7 cellular contexts compared by ENCODE assay signal in the genomic region with DNA sequence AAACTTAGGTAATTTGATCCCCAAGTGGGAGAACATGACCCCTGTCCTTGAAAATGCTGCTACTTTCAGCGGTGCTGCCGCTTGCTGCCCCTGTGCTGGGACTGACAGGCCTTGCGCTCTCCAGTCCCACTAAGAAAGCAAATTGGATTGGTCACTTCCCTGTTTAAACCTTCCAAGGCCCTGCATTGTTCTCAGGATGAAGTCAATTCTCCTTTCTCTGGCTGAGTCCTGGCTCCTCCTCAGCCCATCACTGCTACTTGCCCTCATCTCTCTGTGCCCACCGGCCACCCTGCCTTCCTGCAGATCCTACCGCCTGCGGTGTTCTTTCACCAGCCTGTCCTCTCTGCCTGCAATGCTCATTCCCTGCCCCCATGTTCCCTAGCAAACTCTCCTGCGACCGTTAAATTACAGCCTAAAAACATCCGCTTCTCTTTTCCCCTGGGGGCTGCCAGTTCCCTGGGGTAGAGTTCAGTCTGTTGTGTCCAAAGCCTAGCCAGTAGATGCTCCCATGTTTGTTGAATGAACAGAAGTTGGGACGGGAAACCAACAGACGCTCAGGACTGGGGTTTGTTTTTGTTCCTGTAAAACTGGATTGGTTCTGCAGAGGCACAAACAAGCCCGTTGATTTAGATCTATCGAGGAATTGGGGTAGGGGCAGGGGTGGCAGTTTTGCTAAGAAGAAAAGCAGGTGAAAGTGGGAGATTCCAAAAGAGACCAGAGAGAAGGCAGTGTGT.
DNase-seq lines count a peak whose midpoint lies in the region; ATAC-seq, FAIRE-seq and TF ChIP-seq lines count a peak whose summit lies in the region.

No MANE protein-coding gene starts in this region.

- H3K9me3 ChIP-seq in GM12878 (replicated peaks; ENCODE audit: control insufficient read depth, insufficient read depth, low read length) = no peaks in the 10 kb centered on the region; the same call in 2 of the 3 replicates

- H2BK5ac ChIP-seq in mesendoderm (ENCODE audit: low read length) = no peak overlapping the region

- no peak for TF ChIP-seq EP300 in GM12878 (IDR thresholded peaks at IDR 0.05; ENCODE audit: borderline replicate concordance in 1 of 2, control insufficient read depth in 1 of 2, low read depth in 2 of 2, low read length in 2 of 2)

- SMC1A ChIA-PET in GM12878 (lab: Charles Lee; ENCODE audit: uncharacterized antibody, unreplicated experiment) = interaction anchor here (0.9 to 2.1 kb wide), 10 partner anchors 10 to 143 kb away, joined by 3 to 7 read pairs (median 4); no protein-coding TSS in a partner anchor

- no peak overlapping the region for H3K23ac ChIP-seq in mesendoderm (ENCODE audit: low read length)

- in situ Hi-C loops in GM12878 (cut with MboI) = no loop called here

- peak overlapping the region; percentile 61 for H2AFZ ChIP-seq in GM12878 (ENCODE audit: control insufficient read depth, low read depth, low read length)

- CTCF ChIA-PET in GM12878 (lab: Yijun Ruan, JAX) = interaction anchor here (0.9 to 1.3 kb wide), 6 partner anchors 9 to 270 kb away, joined by 3 to 7 read pairs (median 3); no protein-coding TSS in a partner anchor

- TF ChIP-seq CTCF in HL-60 (IDR thresholded peaks at IDR 0.05; ENCODE audit: insufficient read depth, low read length) (no peak), GM12878 (IDR thresholded peaks at IDR 0.05 in 2 of 3, conservative IDR thresholded peaks at IDR 0.05 in 1 of 3; ENCODE audit: control insufficient read depth in 2 of 3, extremely low read depth in 1 of 3, insufficient read depth in 1 of 3, low read depth in 3 of 3, low read length in 3 of 3) (peak in 1 of 3 experiments; percentile 4; a peak in 1 of 6 replicates)

- WGBS in GM12878 (ENCODE audit: insufficient coverage, insufficient replicate concordance, low lambda C conversion rate, missing lambda C conversion rate) = 36% methylated on average over 13 of the region's 13 CpGs
- no CpG with 5 or more reads among the region's 13 CpGs for WGBS in mesendoderm (ENCODE audit: extremely low coverage, insufficient coverage, low lambda C conversion rate)

- no peak for TF ChIP-seq POLR2A in GM12878 (IDR thresholded peaks at IDR 0.05; ENCODE audit: low read depth, low read length)

- peaks cover 26% of the 10 kb centered on the region for H3K4me1 ChIP-seq in GM12878 (ENCODE audit: control insufficient read depth, insufficient read depth, low read length)
- H3K4me1 ChIP-seq in mesendoderm (ENCODE audit: control insufficient read depth, low read depth, low read length) = peaks cover 2% of the 10 kb centered on the region

- H3K56ac ChIP-seq in mesendoderm (ENCODE audit: low read length) = no peak overlapping the region

- H3K27me3 ChIP-seq in HL-60 (ENCODE audit: insufficient read depth, poor library complexity, severe bottlenecking) (no peaks in the 10 kb centered on the region), GM12878 (replicated peaks in 1 of 2; ENCODE audit: control insufficient read depth in 2 of 2, insufficient read depth in 2 of 2, low read length in 1 of 2) (no peaks in the 10 kb centered on the region), mesendoderm (ENCODE audit: insufficient read depth, low read length, poor library complexity) (no peaks in the 10 kb centered on the region)

- no peaks in the 10 kb centered on the region for H3K79me1 ChIP-seq in mesendoderm (ENCODE audit: low read length)

- no peak overlapping the region for H4K5ac ChIP-seq in mesendoderm (ENCODE audit: low read length)

- no peak overlapping the region for H2BK120ac ChIP-seq in mesendoderm (ENCODE audit: low read depth, low read length)

- H4K8ac ChIP-seq in mesendoderm (ENCODE audit: low read depth, low read length) = no peak overlapping the region

- no peak overlapping the region for H3K18ac ChIP-seq in mesendoderm (ENCODE audit: low read length)

- POLR2A ChIA-PET in GM12878 (lab: Charles Lee) = interaction anchor here (0.6 to 0.9 kb wide), 2 partner anchors 9 to 13 kb away, joined by 3 to 4 read pairs; no protein-coding TSS in a partner anchor

- H3K4me3 ChIP-seq in HL-60 (replicated peaks; ENCODE audit: insufficient read depth, low read length) (peak overlapping the region; percentile 12), GM12878 (peak overlapping the region; percentile 66), mesendoderm (ENCODE audit: low read length) (no peak overlapping the region)

- RAD21 ChIA-PET in GM12878 (lab: Charles Lee; ENCODE audit: unreplicated experiment) = interaction anchor here (1.0 to 2.2 kb wide), 8 partner anchors 10 to 194 kb away, joined by 3 to 7 read pairs (median 5); partner anchors contain the start of gene SNAPC1

- intact Hi-C loops in GM12878 (cut with micrococcal nuclease; ENCODE audit: unreplicated experiment) = loop anchor here (1.0 kb wide), 1 partner anchor 23 kb away; no protein-coding TSS in a partner anchor

- no peak for TF ChIP-seq RAD21 in GM12878 (IDR thresholded peaks at IDR 0.05; ENCODE audit: insufficient read depth, low read depth, low read length)

- FAIRE-seq in GM12878 (lab: Jason Lieb, UNC) = no peak

- ATAC-seq in GM19043 (IDR thresholded peaks at IDR 0.05; ENCODE audit: low read depth, unreplicated experiment) = peak; percentile 3
- peak; percentile 35 for ATAC-seq in GM12878

- H3K36me3 ChIP-seq in GM12878 (ENCODE audit: control insufficient read depth in 2 of 2, insufficient read depth in 2 of 2, low read length in 1 of 2) (no peaks in the 10 kb centered on the region), mesendoderm (ENCODE audit: control insufficient read depth, insufficient read depth, low read length) (no peaks in the 10 kb centered on the region)

- no peak overlapping the region for H2AK5ac ChIP-seq in mesendoderm (ENCODE audit: low read length)

- H3K4ac ChIP-seq in mesendoderm (ENCODE audit: low read depth, low read length) = no peak overlapping the region

- no peak overlapping the region for H2BK15ac ChIP-seq in mesendoderm (replicated peaks; ENCODE audit: low read depth)

- H3K79me2 ChIP-seq in GM12878 (ENCODE audit: control insufficient read depth, insufficient read depth, low read length) (no peaks in the 10 kb centered on the region), mesendoderm (ENCODE audit: control insufficient read depth, insufficient read depth, low read length) (no peaks in the 10 kb centered on the region)

- DNase-seq in HL-60 (ENCODE audit: low read depth in 1 of 2, low spot score in 1 of 2) = peak; percentile 76 to 84
- no peak for DNase-seq in GM12878 (ENCODE audit: low read depth, low spot score)
- peak; percentile 52 for DNase-seq in mesendoderm
- no peak for DNase-seq in mucosa of gallbladder (ENCODE audit: low spot score)
- DNase-seq in NCI-H345 treated with DMSO at 0.1 percent for 48 hours (lab: John Stamatoyannopoulos, UW; ENCODE audit: unreplicated experiment) = no peak
- DNase-seq in stimulated activated CD4-positive, alpha-beta T cell treated with anti-CD3 and anti-CD28 coated beads, Interleukin-15, amount 100 ng/mL, for 24 hours = no peak

- no TSS peak for BruUV-seq in GM12878 (replicated peaks; lab: Mats Ljungman, UMichigan)

- peak overlapping the region; percentile 48 for H3K9ac ChIP-seq in GM12878 (ENCODE audit: control insufficient read depth, insufficient read depth, low read length)
- peak overlapping the region; percentile 17 for H3K9ac ChIP-seq in mesendoderm (ENCODE audit: low read length)

- H3K27ac ChIP-seq in HL-60 (replicated peaks) (peak overlapping the region; percentile 94), GM12878 (ENCODE audit: control insufficient read depth, insufficient read depth) (no peak overlapping the region), mesendoderm (ENCODE audit: low read depth, low read length) (no peak overlapping the region)

- no peaks in the 10 kb centered on the region for H4K20me1 ChIP-seq in GM12878 (ENCODE audit: control insufficient read depth, insufficient read depth)

- H3K4me2 ChIP-seq in GM12878 (ENCODE audit: control insufficient read depth, insufficient read depth) = peak overlapping the region; percentile 39
- H3K4me2 ChIP-seq in mesendoderm (ENCODE audit: low read length) = peak overlapping the region; percentile 88

TF ChIP-seq in GM12878, 131 proteins besides CTCF, POLR2A, EP300 and RAD21:
- peak; percentile 92 for TF ChIP-seq MEF2B (IDR thresholded peaks at IDR 0.05; ENCODE audit: partially characterized antibody, poor library complexity, severe bottlenecking)
- TF ChIP-seq MTA2 (IDR thresholded peaks at IDR 0.05; ENCODE audit: low read depth) = 0 out of 2 replicates have a peak, but pooled peaks have one; percentile 20
- TF ChIP-seq SMC3 (IDR thresholded peaks at IDR 0.05; ENCODE audit: borderline replicate concordance, low read length) = 0 out of 2 replicates have a peak, but pooled peaks have one; percentile 3
- TF ChIP-seq SMARCA5 (IDR thresholded peaks at IDR 0.05) = no peak
- no peak for TF ChIP-seq SREBF2 (IDR thresholded peaks at IDR 0.05; ENCODE audit: low read length)
- TF ChIP-seq, protein P1, sequence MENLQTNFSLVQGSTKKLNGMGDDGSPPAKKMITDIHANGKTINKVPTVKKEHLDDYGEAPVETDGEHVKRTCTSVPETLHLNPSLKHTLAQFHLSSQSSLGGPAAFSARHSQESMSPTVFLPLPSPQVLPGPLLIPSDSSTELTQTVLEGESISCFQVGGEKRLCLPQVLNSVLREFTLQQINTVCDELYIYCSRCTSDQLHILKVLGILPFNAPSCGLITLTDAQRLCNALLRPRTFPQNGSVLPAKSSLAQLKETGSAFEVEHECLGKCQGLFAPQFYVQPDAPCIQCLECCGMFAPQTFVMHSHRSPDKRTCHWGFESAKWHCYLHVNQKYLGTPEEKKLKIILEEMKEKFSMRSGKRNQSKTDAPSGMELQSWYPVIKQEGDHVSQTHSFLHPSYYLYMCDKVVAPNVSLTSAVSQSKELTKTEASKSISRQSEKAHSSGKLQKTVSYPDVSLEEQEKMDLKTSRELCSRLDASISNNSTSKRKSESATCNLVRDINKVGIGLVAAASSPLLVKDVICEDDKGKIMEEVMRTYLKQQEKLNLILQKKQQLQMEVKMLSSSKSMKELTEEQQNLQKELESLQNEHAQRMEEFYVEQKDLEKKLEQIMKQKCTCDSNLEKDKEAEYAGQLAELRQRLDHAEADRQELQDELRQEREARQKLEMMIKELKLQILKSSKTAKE (IDR thresholded peaks at IDR 0.05; ENCODE audit: low read depth, poor library complexity, severe bottlenecking) = peak; percentile 22
- no peak for TF ChIP-seq TCF7 (IDR thresholded peaks at IDR 0.05; ENCODE audit: borderline replicate concordance)
- TF ChIP-seq NBN (IDR thresholded peaks at IDR 0.05) = 0 out of 2 replicates have a peak, but pooled peaks have one; percentile 15
TF ChIP-seq in GM12878: peak in this region for 5.

Comparison
In these comparisons a context has a peak if more than half of its experiments do, and no peak if none do; other contexts are left out.
1. DNase-seq: peak in HL-60 (2 of 2) and mesendoderm (single experiment); none in GM12878 (single experiment), mucosa of gallbladder (single experiment), NCI-H345 treated with DMSO at 0.1 percent for 48 hours (single experiment) and stimulated activated CD4-positive, alpha-beta T cell treated with anti-CD3 and anti-CD28 coated beads, Interleukin-15, amount 100 ng/mL, for 24 hours (single experiment).